ENCODE assay signal across 8 cellular contexts in the genomic region with DNA sequence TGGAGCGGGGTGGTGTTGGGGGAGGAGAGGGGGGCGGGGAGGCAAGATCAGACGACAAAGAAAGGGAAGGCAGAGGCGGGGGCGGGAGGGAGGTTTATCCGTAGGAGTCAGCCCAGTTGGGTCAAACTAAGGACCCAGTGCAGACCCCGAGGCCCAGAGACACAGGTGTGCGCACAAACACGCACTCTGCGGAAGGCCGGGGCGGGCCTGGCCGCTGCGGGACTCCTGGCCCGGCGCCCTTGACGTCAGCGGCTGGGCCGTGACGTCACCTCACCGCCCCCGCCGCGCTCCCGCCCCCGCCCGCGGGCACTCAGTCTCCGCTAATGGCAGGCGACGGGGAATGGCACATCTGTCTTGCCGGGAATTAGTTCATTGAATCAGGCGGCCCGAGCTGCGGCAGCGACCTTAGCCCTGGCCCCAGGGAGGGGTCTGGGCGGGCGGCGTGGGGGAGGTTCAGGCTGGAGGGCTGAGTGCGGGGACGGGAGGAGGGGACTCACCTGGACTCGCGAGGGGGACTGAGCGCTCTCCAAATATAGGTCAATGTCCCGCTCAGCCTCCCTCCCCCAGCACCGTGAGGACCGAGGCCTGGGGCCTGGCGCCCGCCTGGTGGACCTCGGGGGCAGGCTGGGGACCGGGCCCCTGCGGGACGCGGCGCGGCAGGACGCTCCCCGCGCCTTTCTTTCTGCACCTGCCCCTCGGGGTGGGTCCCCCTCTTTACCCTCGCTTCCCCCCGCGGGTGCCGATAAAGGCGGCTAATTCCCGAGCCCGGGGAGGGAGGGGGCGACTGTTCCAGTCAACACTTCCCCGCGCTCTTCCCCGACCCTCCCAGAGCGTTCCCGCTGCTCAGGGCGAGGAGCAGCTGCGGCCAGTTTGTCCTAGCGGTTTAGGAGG.
DNase-seq lines count a peak whose midpoint lies in the region; ATAC-seq, FAIRE-seq and TF ChIP-seq lines count a peak whose summit lies in the region.

No MANE protein-coding gene starts in this region.

- no peak overlapping the region for H3K4me3 ChIP-seq in fibroblast of mammary gland (ENCODE audit: control insufficient read depth, low read depth, low read length)

- DNase-seq in DMS 273 (lab: John Stamatoyannopoulos, UW; ENCODE audit: unreplicated experiment), result peak; percentile 73
- DNase-seq in DMS 273 treated with DMSO at 0.1 percent for 48 hours (lab: John Stamatoyannopoulos, UW), result no peak
- peak; percentile 42 for DNase-seq in activated T-cell treated with anti-CD3 and anti-CD28 coated beads for 4 hours
- DNase-seq in fibroblast of mammary gland (ENCODE audit: low read depth), result peak; percentile 42
- peak in 29 of 56 donors; percentile 6 to 81 (median 38) for DNase-seq in nucleus accumbens (lab: John Stamatoyannopoulos, UW)
- DNase-seq in urothelium cell line (ENCODE audit: low spot score), result peak; percentile 66
- DNase-seq in OCI-M2 (lab: John Stamatoyannopoulos, UW; ENCODE audit: unreplicated experiment), result no peak

- ATAC-seq in HG02623 (IDR thresholded peaks at IDR 0.05; ENCODE audit: unreplicated experiment), result no peak

- no peak for FAIRE-seq in urothelium cell line (lab: Jason Lieb, UNC)

- no peak for TF ChIP-seq CTCF in fibroblast of mammary gland (conservative IDR thresholded peaks at IDR 0.05; ENCODE audit: control insufficient read depth, insufficient read depth, low read depth, low read length)

Comparison
In these comparisons a context has a peak if more than half of its experiments do, and no peak if none do; other contexts are left out.
1. DNase-seq: peak in DMS 273 (single experiment), activated T-cell treated with anti-CD3 and anti-CD28 coated beads for 4 hours (single experiment), fibroblast of mammary gland (single experiment), nucleus accumbens (29 of 56) and urothelium cell line (single experiment); none in DMS 273 treated with DMSO at 0.1 percent for 48 hours (single experiment) and OCI-M2 (single experiment).